8 cellular contexts compared by ENCODE assay signal in the genomic region with DNA sequence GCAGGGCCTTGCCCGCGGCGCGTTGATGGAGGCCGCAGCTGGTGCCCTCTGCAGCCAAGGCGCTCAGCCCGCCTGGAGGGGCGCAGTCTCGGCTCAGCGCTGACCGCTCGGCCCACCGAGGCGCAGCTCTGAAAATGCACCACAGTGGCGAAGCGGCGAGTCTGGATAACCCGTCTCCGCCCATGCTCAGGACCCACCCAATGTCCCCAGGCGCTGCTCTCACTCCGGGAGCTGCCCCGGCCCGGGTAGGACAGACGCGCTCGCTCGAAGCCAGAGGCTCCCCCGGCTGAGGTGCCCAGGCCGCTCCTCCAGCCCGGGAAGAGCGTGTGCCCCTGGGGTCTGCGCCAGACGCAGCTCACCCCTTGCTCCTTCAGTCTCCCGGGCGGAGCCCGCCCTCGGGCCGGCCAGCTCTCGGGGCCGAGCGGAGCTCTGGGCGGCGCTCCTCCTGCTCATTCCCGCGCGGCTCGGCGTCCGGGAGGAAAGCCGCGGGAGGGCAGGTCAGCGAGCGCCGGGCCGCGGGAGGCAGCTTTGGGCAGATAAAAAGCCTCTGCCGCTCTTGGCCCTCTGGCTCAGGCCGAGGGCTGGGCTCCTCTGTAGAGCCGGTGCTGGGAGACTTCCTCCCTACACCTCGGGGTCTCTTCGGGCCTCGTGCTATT. TPM values are rescaled to one million over a fixed set of nuclear protein-coding genes. Genes with fewer than 3 reads are reported as not detected.
A peak's percentile ranks its signal among the peaks of the same experiment; 100 is the strongest.
DNase-seq lines count a peak whose midpoint lies in the region; ATAC-seq and TF ChIP-seq lines count a peak whose summit lies in the region.

No MANE protein-coding gene starts in this region.

- H3K27ac Mint-ChIP-seq in mesothelial cell of epicardium, result no peak overlapping the region

- H3K9me3 ChIP-seq in SJCRH30 (replicated peaks), result no peaks in the 10 kb centered on the region
- H3K9me3 ChIP-seq in effector memory CD4-positive, alpha-beta T cell (ENCODE audit: control insufficient read depth, low read length), result no peaks in the 10 kb centered on the region
- no peaks in the 10 kb centered on the region for H3K9me3 ChIP-seq in aorta (ENCODE audit: control insufficient read depth, low read length)

- H3K27ac ChIP-seq in SJCRH30 (no peak overlapping the region; the same call in 1 of the 2 replicates), aorta (ENCODE audit: low read depth in 1 of 2, low read length in 2 of 2) (no peak overlapping the region)
- no peak overlapping the region for H3K27ac ChIP-seq in effector memory CD4-positive, alpha-beta T cell (ENCODE audit: insufficient read depth, low read length, poor library complexity, severe bottlenecking)

- ATAC-seq in HG03025 (IDR thresholded peaks at IDR 0.05; ENCODE audit: low FRiP score, unreplicated experiment), result peak; percentile 36
- ATAC-seq in aorta (ENCODE audit: low FRiP score), result peak; percentile 78

- peaks cover 75% of the 10 kb centered on the region for H3K27me3 Mint-ChIP-seq in mesothelial cell of epicardium (ENCODE audit: low read depth)

- H3K36me3 ChIP-seq in SJCRH30, result peaks cover 18% of the 10 kb centered on the region
- H3K36me3 ChIP-seq in effector memory CD4-positive, alpha-beta T cell (ENCODE audit: control insufficient read depth, insufficient read depth, low read length), result no peaks in the 10 kb centered on the region
- H3K36me3 ChIP-seq in aorta (ENCODE audit: control insufficient read depth in 1 of 2, insufficient read depth in 2 of 2, low read length in 1 of 2), result no peaks in the 10 kb centered on the region

- H3K9me3 Mint-ChIP-seq in mesothelial cell of epicardium, result no peaks in the 10 kb centered on the region

- TF ChIP-seq CTCF in GM12874 (IDR thresholded peaks at IDR 0.05; ENCODE audit: insufficient read depth, low read depth, low read length) (peak; percentile 20; the same call in 1 of the 2 replicates), mesothelial cell of epicardium (IDR thresholded peaks at IDR 0.05; ENCODE audit: unreplicated experiment) (no peak)

- 3% methylated on average over 62 of the region's 62 CpGs for WGBS in aorta, 2 donors

- intact Hi-C loops in aorta (cut with DNase I), result no loop called here

- H3K4me3 ChIP-seq in SJCRH30 (peak overlapping the region; percentile 51), aorta (ENCODE audit: low read length in 2 of 2) (peak overlapping the region; percentile 27 to 34)
- H3K4me3 ChIP-seq in effector memory CD4-positive, alpha-beta T cell (ENCODE audit: insufficient read depth, low read depth, low read length, poor library complexity, severe bottlenecking), result peak overlapping the region; percentile 46

- DNase-seq in AG08396 (ENCODE audit: low spot score) (peak; percentile 77), SJCRH30 (peak; percentile 34), mesothelial cell of epicardium (ENCODE audit: low spot score in 2 of 2, unreplicated experiment in 2 of 2) (peak in 1 of 2 experiments; percentile 52), aorta (peak; percentile 53 to 79), NOMO-1 (lab: John Stamatoyannopoulos, UW; ENCODE audit: unreplicated experiment in 2 of 2) (no peak)
- no peak for DNase-seq in effector memory CD4-positive, alpha-beta T cell

- peak overlapping the region; percentile 58 for H3K4me3 Mint-ChIP-seq in mesothelial cell of epicardium

- H3K4me1 ChIP-seq in SJCRH30 (no peaks in the 10 kb centered on the region), aorta (ENCODE audit: control insufficient read depth in 1 of 2, insufficient read depth in 2 of 2, low read length in 2 of 2) (no peaks in the 10 kb centered on the region)
- peaks cover 36% of the 10 kb centered on the region for H3K4me1 ChIP-seq in effector memory CD4-positive, alpha-beta T cell (ENCODE audit: control insufficient read depth, insufficient read depth, low read length, poor library complexity, severe bottlenecking)

- H3K4me1 Mint-ChIP-seq in mesothelial cell of epicardium, result peaks cover 32% of the 10 kb centered on the region

- H3K27me3 ChIP-seq in SJCRH30 (no peaks in the 10 kb centered on the region), aorta (ENCODE audit: control insufficient read depth in 1 of 2, insufficient read depth in 2 of 2, low read length in 1 of 2) (no peaks in the 10 kb centered on the region)
- H3K27me3 ChIP-seq in effector memory CD4-positive, alpha-beta T cell (replicated peaks; ENCODE audit: control insufficient read depth, insufficient read depth, low read length, poor library complexity, severe bottlenecking), result peaks cover 53% of the 10 kb centered on the region

- peaks cover 1% of the 10 kb centered on the region for H3K36me3 Mint-ChIP-seq in mesothelial cell of epicardium

RNA-seq across cellular contexts. Expression of gene TBR1, which starts 1.6 kb away (rescaled TPM):
- 0.13 and 0.20 TPM in 2 replicates for total RNA-seq in SJCRH30 (2014; rRNA removed; shearing (Covaris generic))
- total RNA-seq in mesothelial cell of epicardium (0.09 to 0.13 TPM in 2 of 3 replicates, not detected in the other), aorta (not detected)
- polyA plus RNA-seq in aorta, result not detected

Comparison
In these comparisons a context has a peak if more than half of its experiments do, and no peak if none do; other contexts are left out.
1. DNase-seq: peak in AG08396 (single experiment), SJCRH30 (2 of 2) and aorta (2 of 2); none in effector memory CD4-positive, alpha-beta T cell (0 of 3) and NOMO-1 (0 of 2).
2. Peak in every context shown above with its lines, with median percentiles within 50 percentile points of each other: H3K4me3 ChIP-seq.